14 cellular contexts compared by ENCODE assay signal in genomic region chr20:57526067-57526884, GRCh38. TPM values are rescaled to one million over a fixed set of nuclear protein-coding genes. Genes with fewer than 3 reads are reported as not detected.
A peak's percentile ranks its signal among the peaks of the same experiment; 100 is the strongest.
DNase-seq lines count a peak whose midpoint lies in the region; ATAC-seq and TF ChIP-seq lines count a peak whose summit lies in the region.
"Had no signal": no experiment of that assay in that cellular context is flagged by ENCODE, and none has a peak within 500 bp of the region (broad histone marks: within the 10 kb centered on the region; RNA-seq: fewer than 3 reads in every experiment).

No MANE protein-coding gene starts in this region.

- intact Hi-C loops in testis (cut with DNase I; ENCODE audit: low total_unique reads) (no loop called here), gastrocnemius medialis (cut with DNase I; ENCODE audit: low total_unique reads) (no loop called here)

- no peak for TF ChIP-seq POLR2A in testis (IDR thresholded peaks at IDR 0.05)
- TF ChIP-seq POLR2A in gastrocnemius medialis (IDR thresholded peaks at IDR 0.05), result no peak

- DNase-seq in stimulated activated CD4-positive, alpha-beta T cell treated with anti-CD3 and anti-CD28 coated beads, Interleukin-4, amount 100 ng/mL, for 1 hour, result peak; percentile 17
- DNase-seq in stimulated activated CD4-positive, alpha-beta T cell treated with anti-CD3 and anti-CD28 coated beads, Interleukin-12 subunit alpha, Interleukin-12 subunit beta, amount 100 ng/mL, for 4 hours, result no peak
- DNase-seq in brain microvascular endothelial cell (no peak), testis (peak; percentile 51), gastrocnemius medialis (no peak), amygdala (lab: John Stamatoyannopoulos, UW) (no peak)
- DNase-seq: cortex of kidney, MG63 had no signal

- WGBS in testis, 2 donors, result 36 to 40% methylated on average over 14 to 16 of the region's 17 CpGs

- H3K27me3 ChIP-seq in brain microvascular endothelial cell (replicated peaks), result no peaks in the 10 kb centered on the region
- H3K27me3 ChIP-seq in testis, result no peaks in the 10 kb centered on the region
- no peaks in the 10 kb centered on the region for H3K27me3 ChIP-seq in gastrocnemius medialis
- H3K27me3 ChIP-seq: MG63 had no signal

- H3K27ac ChIP-seq in brain microvascular endothelial cell (no peak overlapping the region), testis (no peak overlapping the region), gastrocnemius medialis (no peak overlapping the region)
- H3K27ac ChIP-seq: parathyroid adenoma had no signal

- H3K9me3 ChIP-seq in testis, result no peaks in the 10 kb centered on the region
- H3K9me3 ChIP-seq in gastrocnemius medialis, result no peaks in the 10 kb centered on the region
- H3K9me3 ChIP-seq: MG63 had no signal

- TF ChIP-seq CTCF in LNCAP (IDR thresholded peaks at IDR 0.05) (0 out of 2 replicates have a peak, but pooled peaks have one; percentile 13), brain microvascular endothelial cell (IDR thresholded peaks at IDR 0.05; ENCODE audit: low read depth, low read length, missing control alignments) (peak; percentile 34), testis (IDR thresholded peaks at IDR 0.05) (peak in 1 of 3 experiments; percentile 29), gastrocnemius medialis (IDR thresholded peaks at IDR 0.05 in 4 of 5, conservative IDR thresholded peaks at IDR 0.05 in 1 of 5) (no peak)

- H3K4me1 ChIP-seq in testis (peaks cover 4% of the 10 kb centered on the region), gastrocnemius medialis (no peaks in the 10 kb centered on the region)
- H3K4me1 ChIP-seq: parathyroid adenoma had no signal

- H3K36me3 ChIP-seq in brain microvascular endothelial cell (replicated peaks) (no peaks in the 10 kb centered on the region), testis (ENCODE audit: low read depth, missing control alignments) (no peaks in the 10 kb centered on the region), gastrocnemius medialis (no peaks in the 10 kb centered on the region)
- H3K36me3 ChIP-seq: MG63 had no signal

- H3K4me3 ChIP-seq in brain microvascular endothelial cell (ENCODE audit: low read depth, low read length) (no peak overlapping the region), testis (no peak overlapping the region), gastrocnemius medialis (no peak overlapping the region)
- H3K4me3 ChIP-seq: MG63 had no signal

- ATAC-seq in GM21825 (IDR thresholded peaks at IDR 0.05; ENCODE audit: unreplicated experiment) (no peak), gastrocnemius medialis (no peak)

- in situ Hi-C loops in brain microvascular endothelial cell (cut with HindIII; ENCODE audit: low pct_ligation_motif_present, low sequenced_read_pairs) (no loop called here), gastrocnemius medialis (cut with MboI; ENCODE audit: low sequenced_read_pairs in 4 of 4) (no loop called here)

RNA-seq across cellular contexts. Expression of gene CTCFL, which starts 1.3 kb away (rescaled TPM):
- total RNA-seq in testis (10 to 100 TPM; 24.8 to 33.9 TPM), gastrocnemius medialis (not detected)
- 19.8 TPM for polyA plus RNA-seq in testis (ENCODE audit: insufficient read depth, low read depth, low replicate concordance)
- total RNA-seq: glomerular endothelial cell, H4, temporal lobe had no signal

RNA-seq across cellular contexts. Expression of gene PCK1, which starts 34.6 kb away (rescaled TPM):
- total RNA-seq in testis, result 1 to 10 TPM in 1 of 2 donors, under 1 TPM in 1; 0.19 to 3.1 TPM
- polyA plus RNA-seq in testis (ENCODE audit: insufficient read depth, low read depth, low replicate concordance), result 0.88 TPM
- total RNA-seq in gastrocnemius medialis, result 1 to 10 TPM in 3 of 4 donors, under 1 TPM in 1; 0.10 to 3.2 (median 1.7) TPM
- total RNA-seq: glomerular endothelial cell had no signal

Comparison
In these comparisons a context has a peak if more than half of its experiments do, and no peak if none do; other contexts are left out.
1. DNase-seq: peak in stimulated activated CD4-positive, alpha-beta T cell treated with anti-CD3 and anti-CD28 coated beads, Interleukin-4, amount 100 ng/mL, for 1 hour (single experiment) and testis (single experiment); none in stimulated activated CD4-positive, alpha-beta T cell treated with anti-CD3 and anti-CD28 coated beads, Interleukin-12 subunit alpha, Interleukin-12 subunit beta, amount 100 ng/mL, for 4 hours (single experiment), brain microvascular endothelial cell (single experiment), gastrocnemius medialis (0 of 2) and amygdala (0 of 56).
2. CTCF ChIP-seq: peak in LNCAP (single experiment) and brain microvascular endothelial cell (single experiment); none in gastrocnemius medialis (0 of 5).
3. RNA of gene CTCFL, which starts 1.3 kb away (total RNA-seq): 24.8 to 33.9 TPM in testis; not detected in gastrocnemius medialis; every median in the first group is over 10 times any median in the second.